29 cellular contexts compared by ENCODE assay signal in genomic region chr16:10410469-10410868, GRCh38.
"Had no signal": no experiment of that assay in that cellular context is flagged by ENCODE, and none has a peak within 500 bp of the region (broad histone marks: within the 10 kb centered on the region; RNA-seq: fewer than 3 reads in every experiment).

No MANE protein-coding gene starts in this region.

- H3K27ac ChIP-seq: neutrophil, pancreas, psoas muscle, skin epidermis, spleen, stomach, thoracic aorta, thyroid gland, tibial nerve, upper lobe of left lung, vagina had no signal

- H3K9me3 ChIP-seq: pancreas, thyroid gland had no signal

- H3K36me3 ChIP-seq: neutrophil, pancreas, stomach, thoracic aorta, thyroid gland, tibial nerve, upper lobe of left lung, vagina had no signal

- H3K4me3 ChIP-seq: pancreas, psoas muscle, skin epidermis, smooth muscle cell, spleen, stomach, thoracic aorta, thyroid gland, tibial nerve, upper lobe of left lung, vagina had no signal

- H3K4me1 ChIP-seq: pancreas, psoas muscle, spleen, stomach, thyroid gland, tibial nerve, upper lobe of left lung, vagina had no signal

- H3K4me3 Mint-ChIP-seq: natural killer cell treated with Interleukin-12 subunit alpha and Interleukin-12 subunit beta and Interleukin-15 and Interleukin-18, amount 100 ng/mL, for 72 hours; nephron progenitor cell; neural crest cell; stimulated activated memory B cell treated with anti-CD40 and anti-IgM and Interleukin-4, amounts not matched to agents 10 μg/mL and 1 μg/mL and 100 μg/mL, for 72 hours; stimulated activated naive CD8-positive, alpha-beta T cell treated with anti-CD3 and anti-CD28 coated beads, Interleukin-15, Interleukin-2, amounts not matched to agents 100 ng/mL and 50 ng/mL, for 24 hours had no signal

- DNase-seq: naive thymus-derived CD8-positive, alpha-beta T cell; nephron progenitor cell; nucleus accumbens; pancreas; psoas muscle; right cardiac atrium; spleen; stimulated activated CD4-positive, alpha-beta T cell treated with anti-CD3 and anti-CD28 coated beads, Interleukin-12 subunit alpha, Interleukin-12 subunit beta, amount 100 ng/mL, for 4 hours; stimulated activated CD4-positive, alpha-beta T cell treated with anti-CD3 and anti-CD28 coated beads, Interleukin-1b, Interleukin-23, amount 100 ng/mL, for 48 hours; stimulated activated CD4-positive, alpha-beta T cell treated with anti-CD3 and anti-CD28 coated beads, Interleukin-4, amount 100 ng/mL, for 1 hour; stimulated activated CD4-positive, alpha-beta T cell treated with anti-CD3 and anti-CD28 coated beads, Interleukin-4, amount 100 ng/mL, for 4 hours; stimulated activated CD8-positive, alpha-beta memory T cell treated with anti-CD3 and anti-CD28 coated beads, Interleukin-4, amount 100 ng/mL, for 48 hours; stimulated activated naive CD4-positive, alpha-beta T cell treated with Interleukin-2 at 50 U/mL for 16 hours; stomach; thyroid gland; trophoblast cell; upper lobe of left lung had no signal

- H3K27me3 ChIP-seq: neutrophil, pancreas, spleen, stomach, thyroid gland, tibial nerve, upper lobe of left lung, vagina had no signal

- ATAC-seq: naive thymus-derived CD8-positive, alpha-beta T cell; natural killer cell treated with Interleukin-12 subunit alpha and Interleukin-12 subunit beta and Interleukin-15 and Interleukin-18, amount 100 ng/mL, for 72 hours; pancreas; psoas muscle; right cardiac atrium; sciatic nerve; stimulated activated memory B cell treated with anti-CD40 and anti-IgM and Interleukin-4, amounts not matched to agents 10 μg/mL and 1 μg/mL and 100 μg/mL, for 72 hours had no signal

- H3K27ac Mint-ChIP-seq: natural killer cell treated with Interleukin-12 subunit alpha and Interleukin-12 subunit beta and Interleukin-15 and Interleukin-18, amount 100 ng/mL, for 72 hours; nephron progenitor cell; stimulated activated memory B cell treated with anti-CD40 and anti-IgM and Interleukin-4, amounts not matched to agents 10 μg/mL and 1 μg/mL and 100 μg/mL, for 72 hours; stimulated activated naive CD8-positive, alpha-beta T cell treated with anti-CD3 and anti-CD28 coated beads, Interleukin-15, Interleukin-2, amounts not matched to agents 100 ng/mL and 50 ng/mL, for 24 hours had no signal

- FAIRE-seq: pancreas, urothelium cell line had no signal

- H3K4me2 ChIP-seq: smooth muscle cell had no signal

- H3K27me3 Mint-ChIP-seq: naive thymus-derived CD8-positive, alpha-beta T cell; natural killer cell treated with Interleukin-12 subunit alpha and Interleukin-12 subunit beta and Interleukin-15 and Interleukin-18, amount 100 ng/mL, for 72 hours; stimulated activated memory B cell treated with anti-CD40 and anti-IgM and Interleukin-4, amounts not matched to agents 10 μg/mL and 1 μg/mL and 100 μg/mL, for 72 hours; stimulated activated naive CD8-positive, alpha-beta T cell treated with anti-CD3 and anti-CD28 coated beads, Interleukin-15, Interleukin-2, amounts not matched to agents 100 ng/mL and 50 ng/mL, for 24 hours had no signal

- H3K4me1 Mint-ChIP-seq: nephron progenitor cell, neural crest cell had no signal
